ENCODE assay signal across 1 cellular context in genomic region chr22:43263645-43264514, GRCh38.
TF ChIP-seq lines count a peak whose summit lies in the region.

No MANE protein-coding gene starts in this region.

TF ChIP-seq in K562, 482 proteins besides CTCF, POLR2A, EP300 and RAD21 (continued from another document and continues in another):
- TF ChIP-seq E2F4 (CRISPR knock-in tag; IDR thresholded peaks at IDR 0.05; ENCODE audit: low read depth) (no peak), CBFB (CRISPR knock-in tag; IDR thresholded peaks at IDR 0.05) (peak; percentile 86; the same call in 1 of the 2 replicates), ZBED1 (IDR thresholded peaks at IDR 0.05) (peak; percentile 82), MAZ (CRISPR knock-in tag; conservative IDR thresholded peaks at IDR 0.05 in 1 of 2, IDR thresholded peaks at IDR 0.05 in 1 of 2) (0 out of 4 replicates have a peak, but pooled peaks of 1 of the 2 experiments have one; percentile 32), MEIS2 (IDR thresholded peaks at IDR 0.05; ENCODE audit: partially characterized antibody) (peak; percentile 43), ZNF263 (CRISPR knock-in tag; IDR thresholded peaks at IDR 0.05; ENCODE audit: borderline replicate concordance) (no peak), GABPB2 (CRISPR knock-in tag; conservative IDR thresholded peaks at IDR 0.05) (no peak), RFX7 (CRISPR knock-in tag; IDR thresholded peaks at IDR 0.05) (no peak), RUNX1 (IDR thresholded peaks at IDR 0.05; ENCODE audit: low read depth) (0 out of 2 replicates have a peak, but pooled peaks have one; percentile 77), ETV5 (CRISPR knock-in tag; IDR thresholded peaks at IDR 0.05; ENCODE audit: low read depth) (peak; percentile 23; the same call in 1 of the 2 replicates), RBM17 (IDR thresholded peaks at IDR 0.05; ENCODE audit: borderline replicate concordance, low read depth, low read length) (no peak), KLF6 (CRISPR knock-in tag; IDR thresholded peaks at IDR 0.05; ENCODE audit: borderline replicate concordance) (no peak), ELF2 (CRISPR knock-in tag; IDR thresholded peaks at IDR 0.05) (no peak), SPI1 (IDR thresholded peaks at IDR 0.05; ENCODE audit: borderline replicate concordance, low read depth, low read length) (peak; percentile 67), SRSF7 (optimal IDR thresholded peaks at IDR 0.05; ENCODE audit: low read depth, low read length) (no peak), TBL1XR1 (IDR thresholded peaks at IDR 0.05; ENCODE audit: low read length in 2 of 2) (peak in 1 of 2 experiments; percentile 37; a peak in 1 of 4 replicates), NCOR1 (IDR thresholded peaks at IDR 0.05) (peak; percentile 86), PATZ1 (CRISPR knock-in tag; IDR thresholded peaks at IDR 0.05; ENCODE audit: borderline replicate concordance) (no peak), HES1 (IDR thresholded peaks at IDR 0.05; ENCODE audit: low read depth) (peak; percentile 90), ZNF707 (CRISPR knock-in tag; conservative IDR thresholded peaks at IDR 0.05) (no peak), HDAC2 (IDR thresholded peaks at IDR 0.05) (peak; percentile 83), HCFC1 (IDR thresholded peaks at IDR 0.05; ENCODE audit: low read depth, low read length) (no peak), MIER1 (IDR thresholded peaks at IDR 0.05; ENCODE audit: low read depth) (no peak), PTRF (tag; IDR thresholded peaks at IDR 0.05) (no peak), SREBF1 (IDR thresholded peaks at IDR 0.05; ENCODE audit: borderline replicate concordance, low read depth, low read length) (no peak), PML (IDR thresholded peaks at IDR 0.05; ENCODE audit: low read length) (peak; percentile 67), ARNT (IDR thresholded peaks at IDR 0.05) (peak; percentile 41 to 45; a peak in 1 of 4 replicates), ZNF655 (CRISPR knock-in tag; IDR thresholded peaks at IDR 0.05) (no peak), PREB (CRISPR knock-in tag; IDR thresholded peaks at IDR 0.05) (no peak), FIP1L1 (IDR thresholded peaks at IDR 0.05; ENCODE audit: low read depth, low read length, poor library complexity, severe bottlenecking) (no peak), HLTF (IDR thresholded peaks at IDR 0.05) (no peak), KDM1A (IDR thresholded peaks at IDR 0.05) (peak; percentile 80 to 81; a peak in 3 of 4 replicates), ZNF146 (CRISPR knock-in tag; IDR thresholded peaks at IDR 0.05; ENCODE audit: unreplicated experiment) (no peak), HIVEP1 (CRISPR knock-in tag; IDR thresholded peaks at IDR 0.05) (no peak), HDAC3 (IDR thresholded peaks at IDR 0.05; ENCODE audit: borderline replicate concordance, partially characterized antibody) (no peak), TCF7 (IDR thresholded peaks at IDR 0.05; ENCODE audit: borderline replicate concordance) (no peak), TEAD1 (CRISPR knock-in tag; IDR thresholded peaks at IDR 0.05) (0 out of 4 replicates have a peak, but pooled peaks of 1 of the 2 experiments have one; percentile 19), HNRNPK (IDR thresholded peaks at IDR 0.05; ENCODE audit: low read depth, low read length, poor library complexity, severe bottlenecking) (no peak), KLF16 (IDR thresholded peaks at IDR 0.05) (peak; percentile 81), ZNF511 (CRISPR knock-in tag; IDR thresholded peaks at IDR 0.05) (no peak), ERF (CRISPR knock-in tag; IDR thresholded peaks at IDR 0.05) (no peak), MNT (conservative IDR thresholded peaks at IDR 0.05) (0 out of 4 replicates have a peak, but pooled peaks of 1 of the 2 experiments have one; percentile 15), ZNF224 (CRISPR knock-in tag; IDR thresholded peaks at IDR 0.05) (no peak), CBX8 (IDR thresholded peaks at IDR 0.05; ENCODE audit: borderline replicate concordance, extremely low read depth, low read depth, low read length, poor library complexity, severe bottlenecking) (no peak), ATF1 (CRISPR knock-in tag; IDR thresholded peaks at IDR 0.05) (no peak), ATF1 (tag; IDR thresholded peaks at IDR 0.05) (peak; percentile 71), MEF2D (tag; conservative IDR thresholded peaks at IDR 0.05; ENCODE audit: low read depth) (no peak), PCBP2 (IDR thresholded peaks at IDR 0.05; ENCODE audit: low read depth, low read length, poor library complexity, severe bottlenecking) (no peak), PRPF4 (IDR thresholded peaks at IDR 0.05; ENCODE audit: insufficient read depth, low read depth, low read length, poor library complexity, severe bottlenecking) (no peak), ZNF41 (CRISPR knock-in tag; conservative IDR thresholded peaks at IDR 0.05) (no peak), NCOA1 (IDR thresholded peaks at IDR 0.05; ENCODE audit: low read depth) (0 out of 2 replicates have a peak, but pooled peaks have one; percentile 35), MYBL2 (IDR thresholded peaks at IDR 0.05; ENCODE audit: low read depth) (no peak), MYBL2 (CRISPR knock-in tag; IDR thresholded peaks at IDR 0.05; ENCODE audit: borderline replicate concordance) (no peak), RBM15 (IDR thresholded peaks at IDR 0.05; ENCODE audit: insufficient read depth, low read length) (no peak), MXD1 (CRISPR knock-in tag; IDR thresholded peaks at IDR 0.05; ENCODE audit: borderline replicate concordance, poor library complexity, severe bottlenecking) (no peak), ETS2 (tag; IDR thresholded peaks at IDR 0.05; ENCODE audit: borderline replicate concordance, poor library complexity, severe bottlenecking) (no peak), ZFP1 (CRISPR knock-in tag; IDR thresholded peaks at IDR 0.05) (no peak), IRF2 (CRISPR knock-in tag; IDR thresholded peaks at IDR 0.05) (no peak), BCOR (IDR thresholded peaks at IDR 0.05) (peak; percentile 84), ZNF395 (CRISPR knock-in tag; IDR thresholded peaks at IDR 0.05) (peak; percentile 63), MED1 (CRISPR knock-in tag; IDR thresholded peaks at IDR 0.05; ENCODE audit: borderline replicate concordance) (no peak), C11orf30 (IDR thresholded peaks at IDR 0.05; ENCODE audit: low read depth) (peak; percentile 39; the same call in 1 of the 2 replicates), NELFE (IDR thresholded peaks at IDR 0.05; ENCODE audit: insufficient read depth, insufficient read length) (no peak), ZC3H11A (IDR thresholded peaks at IDR 0.05; ENCODE audit: low read depth, low read length) (no peak), ARID1B (IDR thresholded peaks at IDR 0.05) (peak; percentile 94)
